In genomic region chr2:104378853-104379374, GRCh38 we compare ENCODE assay signal across 1 cellular context.
A peak's percentile ranks its signal among the peaks of the same experiment; 100 is the strongest.
TF ChIP-seq lines count a peak whose summit lies in the region.

No MANE protein-coding gene starts in this region.

TF ChIP-seq in HEK293, 187 proteins besides CTCF, POLR2A, EP300 and RAD21 (continued from another document):
- no peak for TF ChIP-seq PRDM10 (tag by site-specific recombination; IDR thresholded peaks at IDR 0.05)
- TF ChIP-seq ZNF148 (tag by site-specific recombination; IDR thresholded peaks at IDR 0.05; ENCODE audit: borderline replicate concordance): no peak
- TF ChIP-seq ZNF138 (tag by site-specific recombination; IDR thresholded peaks at IDR 0.05; ENCODE audit: borderline replicate concordance): no peak
- TF ChIP-seq GLIS1 (tag by site-specific recombination; IDR thresholded peaks at IDR 0.05): no peak
- TF ChIP-seq ZBTB17 (tag by site-specific recombination; IDR thresholded peaks at IDR 0.05): 0 out of 2 replicates have a peak, but pooled peaks have one; percentile 14
TF ChIP-seq in HEK293: peak in this region for 3.
